In the genomic region with DNA sequence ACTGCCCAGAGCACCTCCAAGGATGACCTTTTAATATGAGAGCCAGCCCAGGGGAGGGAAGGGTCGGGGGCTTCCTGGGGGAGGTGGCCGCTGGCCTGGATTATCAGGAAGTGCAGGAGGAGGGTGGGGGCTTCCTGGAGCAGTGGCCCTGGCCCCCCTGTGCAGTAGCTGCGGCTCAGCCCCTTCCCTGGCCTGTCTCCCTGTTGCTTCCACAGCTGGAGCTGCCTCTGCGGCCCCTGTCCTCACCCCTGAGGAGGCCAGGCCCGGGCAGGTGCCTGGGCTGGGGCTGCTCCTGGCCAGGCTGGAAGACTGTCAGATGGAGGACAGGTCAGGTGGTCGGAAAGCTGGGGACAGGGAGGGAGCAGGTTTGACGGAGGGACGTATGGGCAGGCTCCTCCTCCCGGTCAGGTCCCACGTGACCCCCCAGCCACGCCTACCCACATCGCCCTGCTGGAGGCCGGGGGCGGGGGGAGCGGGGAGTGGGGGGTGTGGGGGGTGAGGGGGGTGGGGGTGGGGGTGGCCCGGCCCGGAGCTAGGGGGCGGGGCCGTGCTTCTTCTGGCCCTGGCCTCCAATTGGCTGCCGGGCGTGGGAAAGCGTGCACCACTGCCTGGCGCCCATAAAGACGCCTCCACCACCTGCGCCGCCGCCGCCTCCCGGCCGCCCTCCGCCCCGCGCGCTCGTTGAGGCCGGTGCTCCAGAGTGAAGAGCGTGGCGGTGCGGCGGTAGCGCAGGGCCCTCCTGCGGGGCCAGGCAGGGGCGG, we compare ENCODE assay signal across 1 cellular context.
A peak's percentile ranks its signal among the peaks of the same experiment; 100 is the strongest.
TF ChIP-seq lines count a peak whose summit lies in the region.

No MANE protein-coding gene starts in this region.

TF ChIP-seq in HepG2, 621 proteins besides CTCF, POLR2A, EP300 and RAD21 (continued from another document):
- TF ChIP-seq, protein P1, sequence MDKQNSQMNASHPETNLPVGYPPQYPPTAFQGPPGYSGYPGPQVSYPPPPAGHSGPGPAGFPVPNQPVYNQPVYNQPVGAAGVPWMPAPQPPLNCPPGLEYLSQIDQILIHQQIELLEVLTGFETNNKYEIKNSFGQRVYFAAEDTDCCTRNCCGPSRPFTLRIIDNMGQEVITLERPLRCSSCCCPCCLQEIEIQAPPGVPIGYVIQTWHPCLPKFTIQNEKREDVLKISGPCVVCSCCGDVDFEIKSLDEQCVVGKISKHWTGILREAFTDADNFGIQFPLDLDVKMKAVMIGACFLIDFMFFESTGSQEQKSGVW (CRISPR knock-in tag; IDR thresholded peaks at IDR 0.05; ENCODE audit: borderline replicate concordance) = no peak
- no peak for TF ChIP-seq ZNF138 (CRISPR knock-in tag; IDR thresholded peaks at IDR 0.05; ENCODE audit: low read depth)
- no peak for TF ChIP-seq ZBTB8A (CRISPR knock-in tag; IDR thresholded peaks at IDR 0.05; ENCODE audit: borderline replicate concordance, low read depth)
- TF ChIP-seq HMG20B (CRISPR knock-in tag; conservative IDR thresholded peaks at IDR 0.05) = no peak
- no peak; the same call in 1 of the 2 replicates for TF ChIP-seq ZSCAN9 (CRISPR knock-in tag; IDR thresholded peaks at IDR 0.05; ENCODE audit: borderline replicate concordance)
- no peak for TF ChIP-seq HMGA1 (CRISPR knock-in tag; conservative IDR thresholded peaks at IDR 0.05)
- no peak for TF ChIP-seq ZNF816 (CRISPR knock-in tag; IDR thresholded peaks at IDR 0.05; ENCODE audit: borderline replicate concordance)
- TF ChIP-seq, protein P2, sequence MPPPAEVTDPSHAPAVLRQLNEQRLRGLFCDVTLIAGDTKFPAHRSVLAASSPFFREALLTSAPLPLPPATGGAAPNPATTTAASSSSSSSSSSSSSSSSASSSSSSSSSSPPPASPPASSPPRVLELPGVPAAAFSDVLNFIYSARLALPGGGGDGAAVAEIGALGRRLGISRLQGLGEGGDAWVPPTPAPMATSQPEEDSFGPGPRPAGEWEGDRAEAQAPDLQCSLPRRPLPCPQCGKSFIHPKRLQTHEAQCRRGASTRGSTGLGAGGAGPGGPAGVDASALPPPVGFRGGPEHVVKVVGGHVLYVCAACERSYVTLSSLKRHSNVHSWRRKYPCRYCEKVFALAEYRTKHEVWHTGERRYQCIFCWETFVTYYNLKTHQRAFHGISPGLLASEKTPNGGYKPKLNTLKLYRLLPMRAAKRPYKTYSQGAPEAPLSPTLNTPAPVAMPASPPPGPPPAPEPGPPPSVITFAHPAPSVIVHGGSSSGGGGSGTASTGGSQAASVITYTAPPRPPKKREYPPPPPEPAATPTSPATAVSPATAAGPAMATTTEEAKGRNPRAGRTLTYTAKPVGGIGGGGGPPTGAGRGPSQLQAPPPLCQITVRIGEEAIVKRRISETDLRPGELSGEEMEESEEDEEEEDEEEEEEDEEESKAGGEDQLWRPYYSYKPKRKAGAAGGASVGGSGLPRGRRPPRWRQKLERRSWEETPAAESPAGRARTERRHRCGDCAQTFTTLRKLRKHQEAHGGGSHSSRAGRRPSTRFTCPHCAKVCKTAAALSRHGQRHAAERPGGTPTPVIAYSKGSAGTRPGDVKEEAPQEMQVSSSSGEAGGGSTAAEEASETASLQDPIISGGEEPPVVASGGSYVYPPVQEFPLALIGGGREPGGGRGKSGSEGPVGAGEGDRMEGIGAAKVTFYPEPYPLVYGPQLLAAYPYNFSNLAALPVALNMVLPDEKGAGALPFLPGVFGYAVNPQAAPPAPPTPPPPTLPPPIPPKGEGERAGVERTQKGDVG (CRISPR knock-in tag; IDR thresholded peaks at IDR 0.05; ENCODE audit: borderline replicate concordance) = no peak
- TF ChIP-seq, protein P3, sequence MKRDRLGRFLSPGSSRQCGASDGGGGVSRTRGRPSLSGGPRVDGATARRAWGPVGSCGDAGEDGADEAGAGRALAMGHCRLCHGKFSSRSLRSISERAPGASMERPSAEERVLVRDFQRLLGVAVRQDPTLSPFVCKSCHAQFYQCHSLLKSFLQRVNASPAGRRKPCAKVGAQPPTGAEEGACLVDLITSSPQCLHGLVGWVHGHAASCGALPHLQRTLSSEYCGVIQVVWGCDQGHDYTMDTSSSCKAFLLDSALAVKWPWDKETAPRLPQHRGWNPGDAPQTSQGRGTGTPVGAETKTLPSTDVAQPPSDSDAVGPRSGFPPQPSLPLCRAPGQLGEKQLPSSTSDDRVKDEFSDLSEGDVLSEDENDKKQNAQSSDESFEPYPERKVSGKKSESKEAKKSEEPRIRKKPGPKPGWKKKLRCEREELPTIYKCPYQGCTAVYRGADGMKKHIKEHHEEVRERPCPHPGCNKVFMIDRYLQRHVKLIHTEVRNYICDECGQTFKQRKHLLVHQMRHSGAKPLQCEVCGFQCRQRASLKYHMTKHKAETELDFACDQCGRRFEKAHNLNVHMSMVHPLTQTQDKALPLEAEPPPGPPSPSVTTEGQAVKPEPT (CRISPR knock-in tag; IDR thresholded peaks at IDR 0.05; ENCODE audit: low read depth) = no peak
- TF ChIP-seq CENPX (CRISPR knock-in tag; IDR thresholded peaks at IDR 0.05) = no peak
- TF ChIP-seq HDAC6 (IDR thresholded peaks at IDR 0.05; ENCODE audit: low read depth, low read length) = no peak
- no peak for TF ChIP-seq PAWR (CRISPR knock-in tag; IDR thresholded peaks at IDR 0.05; ENCODE audit: borderline replicate concordance)
- no peak for TF ChIP-seq ZNF775 (CRISPR knock-in tag; IDR thresholded peaks at IDR 0.05; ENCODE audit: borderline replicate concordance)
- TF ChIP-seq ZMYM4 (CRISPR knock-in tag; IDR thresholded peaks at IDR 0.05) = 0 out of 2 replicates have a peak, but pooled peaks have one; percentile 15
- no peak for TF ChIP-seq THYN1 (CRISPR knock-in tag; IDR thresholded peaks at IDR 0.05; ENCODE audit: borderline replicate concordance, low read depth)
- TF ChIP-seq, protein P4, sequence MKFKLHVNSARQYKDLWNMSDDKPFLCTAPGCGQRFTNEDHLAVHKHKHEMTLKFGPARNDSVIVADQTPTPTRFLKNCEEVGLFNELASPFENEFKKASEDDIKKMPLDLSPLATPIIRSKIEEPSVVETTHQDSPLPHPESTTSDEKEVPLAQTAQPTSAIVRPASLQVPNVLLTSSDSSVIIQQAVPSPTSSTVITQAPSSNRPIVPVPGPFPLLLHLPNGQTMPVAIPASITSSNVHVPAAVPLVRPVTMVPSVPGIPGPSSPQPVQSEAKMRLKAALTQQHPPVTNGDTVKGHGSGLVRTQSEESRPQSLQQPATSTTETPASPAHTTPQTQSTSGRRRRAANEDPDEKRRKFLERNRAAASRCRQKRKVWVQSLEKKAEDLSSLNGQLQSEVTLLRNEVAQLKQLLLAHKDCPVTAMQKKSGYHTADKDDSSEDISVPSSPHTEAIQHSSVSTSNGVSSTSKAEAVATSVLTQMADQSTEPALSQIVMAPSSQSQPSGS (CRISPR knock-in tag; IDR thresholded peaks at IDR 0.05) = no peak
- TF ChIP-seq, protein P5, sequence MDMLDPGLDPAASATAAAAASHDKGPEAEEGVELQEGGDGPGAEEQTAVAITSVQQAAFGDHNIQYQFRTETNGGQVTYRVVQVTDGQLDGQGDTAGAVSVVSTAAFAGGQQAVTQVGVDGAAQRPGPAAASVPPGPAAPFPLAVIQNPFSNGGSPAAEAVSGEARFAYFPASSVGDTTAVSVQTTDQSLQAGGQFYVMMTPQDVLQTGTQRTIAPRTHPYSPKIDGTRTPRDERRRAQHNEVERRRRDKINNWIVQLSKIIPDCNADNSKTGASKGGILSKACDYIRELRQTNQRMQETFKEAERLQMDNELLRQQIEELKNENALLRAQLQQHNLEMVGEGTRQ (IDR thresholded peaks at IDR 0.05; ENCODE audit: low read depth, low read length) = peak; percentile 89
- TF ChIP-seq, protein P5 (CRISPR knock-in tag; IDR thresholded peaks at IDR 0.05; ENCODE audit: borderline replicate concordance) = peak; percentile 79
- TF ChIP-seq RFXANK (CRISPR knock-in tag; IDR thresholded peaks at IDR 0.05) = no peak
- TF ChIP-seq PLRG1 (conservative IDR thresholded peaks at IDR 0.05) = no peak
- TF ChIP-seq, protein P6, sequence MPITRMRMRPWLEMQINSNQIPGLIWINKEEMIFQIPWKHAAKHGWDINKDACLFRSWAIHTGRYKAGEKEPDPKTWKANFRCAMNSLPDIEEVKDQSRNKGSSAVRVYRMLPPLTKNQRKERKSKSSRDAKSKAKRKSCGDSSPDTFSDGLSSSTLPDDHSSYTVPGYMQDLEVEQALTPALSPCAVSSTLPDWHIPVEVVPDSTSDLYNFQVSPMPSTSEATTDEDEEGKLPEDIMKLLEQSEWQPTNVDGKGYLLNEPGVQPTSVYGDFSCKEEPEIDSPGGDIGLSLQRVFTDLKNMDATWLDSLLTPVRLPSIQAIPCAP (CRISPR knock-in tag; IDR thresholded peaks at IDR 0.05; ENCODE audit: low read depth) = no peak
- no peak for TF ChIP-seq TAF15 (IDR thresholded peaks at IDR 0.05; ENCODE audit: low read depth, low read length, poor library complexity, severe bottlenecking)
- no peak for TF ChIP-seq ZNF570 (CRISPR knock-in tag; IDR thresholded peaks at IDR 0.05; ENCODE audit: borderline replicate concordance)
- no peak for TF ChIP-seq ZNF264 (CRISPR knock-in tag; IDR thresholded peaks at IDR 0.05)
- TF ChIP-seq NAIF1 (CRISPR knock-in tag; IDR thresholded peaks at IDR 0.05; ENCODE audit: borderline replicate concordance) = no peak
- TF ChIP-seq RORA (CRISPR knock-in tag; IDR thresholded peaks at IDR 0.05) = no peak
- no peak for TF ChIP-seq ZSCAN25 (CRISPR knock-in tag; IDR thresholded peaks at IDR 0.05)
- no peak for TF ChIP-seq U2AF2 (IDR thresholded peaks at IDR 0.05; ENCODE audit: low read depth, low read length)
- no peak for TF ChIP-seq HOXD1 (CRISPR knock-in tag; IDR thresholded peaks at IDR 0.05)
- TF ChIP-seq ZNF274 (CRISPR knock-in tag; IDR thresholded peaks at IDR 0.05) = no peak
- no peak for TF ChIP-seq GFI1 (CRISPR knock-in tag; IDR thresholded peaks at IDR 0.05; ENCODE audit: borderline replicate concordance)
- no peak for TF ChIP-seq ELF1 (CRISPR knock-in tag; IDR thresholded peaks at IDR 0.05)
- TF ChIP-seq, protein P7, sequence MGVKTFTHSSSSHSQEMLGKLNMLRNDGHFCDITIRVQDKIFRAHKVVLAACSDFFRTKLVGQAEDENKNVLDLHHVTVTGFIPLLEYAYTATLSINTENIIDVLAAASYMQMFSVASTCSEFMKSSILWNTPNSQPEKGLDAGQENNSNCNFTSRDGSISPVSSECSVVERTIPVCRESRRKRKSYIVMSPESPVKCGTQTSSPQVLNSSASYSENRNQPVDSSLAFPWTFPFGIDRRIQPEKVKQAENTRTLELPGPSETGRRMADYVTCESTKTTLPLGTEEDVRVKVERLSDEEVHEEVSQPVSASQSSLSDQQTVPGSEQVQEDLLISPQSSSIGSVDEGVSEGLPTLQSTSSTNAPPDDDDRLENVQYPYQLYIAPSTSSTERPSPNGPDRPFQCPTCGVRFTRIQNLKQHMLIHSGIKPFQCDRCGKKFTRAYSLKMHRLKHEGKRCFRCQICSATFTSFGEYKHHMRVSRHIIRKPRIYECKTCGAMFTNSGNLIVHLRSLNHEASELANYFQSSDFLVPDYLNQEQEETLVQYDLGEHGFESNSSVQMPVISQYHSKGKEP (CRISPR knock-in tag; IDR thresholded peaks at IDR 0.05) = no peak
- TF ChIP-seq, protein P8, sequence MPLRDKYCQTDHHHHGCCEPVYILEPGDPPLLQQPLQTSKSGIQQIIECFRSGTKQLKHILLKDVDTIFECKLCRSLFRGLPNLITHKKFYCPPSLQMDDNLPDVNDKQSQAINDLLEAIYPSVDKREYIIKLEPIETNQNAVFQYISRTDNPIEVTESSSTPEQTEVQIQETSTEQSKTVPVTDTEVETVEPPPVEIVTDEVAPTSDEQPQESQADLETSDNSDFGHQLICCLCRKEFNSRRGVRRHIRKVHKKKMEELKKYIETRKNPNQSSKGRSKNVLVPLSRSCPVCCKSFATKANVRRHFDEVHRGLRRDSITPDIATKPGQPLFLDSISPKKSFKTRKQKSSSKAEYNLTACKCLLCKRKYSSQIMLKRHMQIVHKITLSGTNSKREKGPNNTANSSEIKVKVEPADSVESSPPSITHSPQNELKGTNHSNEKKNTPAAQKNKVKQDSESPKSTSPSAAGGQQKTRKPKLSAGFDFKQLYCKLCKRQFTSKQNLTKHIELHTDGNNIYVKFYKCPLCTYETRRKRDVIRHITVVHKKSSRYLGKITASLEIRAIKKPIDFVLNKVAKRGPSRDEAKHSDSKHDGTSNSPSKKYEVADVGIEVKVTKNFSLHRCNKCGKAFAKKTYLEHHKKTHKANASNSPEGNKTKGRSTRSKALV (CRISPR knock-in tag; IDR thresholded peaks at IDR 0.05) = no peak
- TF ChIP-seq, protein P9, sequence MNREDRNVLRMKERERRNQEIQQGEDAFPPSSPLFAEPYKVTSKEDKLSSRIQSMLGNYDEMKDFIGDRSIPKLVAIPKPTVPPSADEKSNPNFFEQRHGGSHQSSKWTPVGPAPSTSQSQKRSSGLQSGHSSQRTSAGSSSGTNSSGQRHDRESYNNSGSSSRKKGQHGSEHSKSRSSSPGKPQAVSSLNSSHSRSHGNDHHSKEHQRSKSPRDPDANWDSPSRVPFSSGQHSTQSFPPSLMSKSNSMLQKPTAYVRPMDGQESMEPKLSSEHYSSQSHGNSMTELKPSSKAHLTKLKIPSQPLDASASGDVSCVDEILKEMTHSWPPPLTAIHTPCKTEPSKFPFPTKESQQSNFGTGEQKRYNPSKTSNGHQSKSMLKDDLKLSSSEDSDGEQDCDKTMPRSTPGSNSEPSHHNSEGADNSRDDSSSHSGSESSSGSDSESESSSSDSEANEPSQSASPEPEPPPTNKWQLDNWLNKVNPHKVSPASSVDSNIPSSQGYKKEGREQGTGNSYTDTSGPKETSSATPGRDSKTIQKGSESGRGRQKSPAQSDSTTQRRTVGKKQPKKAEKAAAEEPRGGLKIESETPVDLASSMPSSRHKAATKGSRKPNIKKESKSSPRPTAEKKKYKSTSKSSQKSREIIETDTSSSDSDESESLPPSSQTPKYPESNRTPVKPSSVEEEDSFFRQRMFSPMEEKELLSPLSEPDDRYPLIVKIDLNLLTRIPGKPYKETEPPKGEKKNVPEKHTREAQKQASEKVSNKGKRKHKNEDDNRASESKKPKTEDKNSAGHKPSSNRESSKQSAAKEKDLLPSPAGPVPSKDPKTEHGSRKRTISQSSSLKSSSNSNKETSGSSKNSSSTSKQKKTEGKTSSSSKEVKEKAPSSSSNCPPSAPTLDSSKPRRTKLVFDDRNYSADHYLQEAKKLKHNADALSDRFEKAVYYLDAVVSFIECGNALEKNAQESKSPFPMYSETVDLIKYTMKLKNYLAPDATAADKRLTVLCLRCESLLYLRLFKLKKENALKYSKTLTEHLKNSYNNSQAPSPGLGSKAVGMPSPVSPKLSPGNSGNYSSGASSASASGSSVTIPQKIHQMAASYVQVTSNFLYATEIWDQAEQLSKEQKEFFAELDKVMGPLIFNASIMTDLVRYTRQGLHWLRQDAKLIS (CRISPR knock-in tag; IDR thresholded peaks at IDR 0.05) = no peak
- no peak for TF ChIP-seq POLR2AphosphoS2 (IDR thresholded peaks at IDR 0.05; ENCODE audit: low read depth, low read length)
